In genomic region chr2:1697601-1698000, GRCh38 we compare ENCODE assay signal across 18 cellular contexts. TPM values are rescaled to one million over a fixed set of nuclear protein-coding genes. Genes with fewer than 3 reads are reported as not detected.
A peak's percentile ranks its signal among the peaks of the same experiment; 100 is the strongest.
DNase-seq lines count a peak whose midpoint lies in the region; ATAC-seq and TF ChIP-seq lines count a peak whose summit lies in the region.
"Had no signal": no experiment of that assay in that cellular context is flagged by ENCODE, and none has a peak within 500 bp of the region (broad histone marks: within the 10 kb centered on the region; RNA-seq: fewer than 3 reads in every experiment).

No MANE protein-coding gene starts in this region.

- no TSS peak for BruUV-seq in Panc1 (replicated peaks; lab: Mats Ljungman, UMichigan)

- POLR2A ChIA-PET in Panc1 (lab: Charles Lee) = no interaction called here
- POLR2A ChIA-PET in naive thymus-derived CD4-positive, alpha-beta T cell (lab: Charles Lee) = no interaction called here

- H3K36me3 ChIP-seq in Panc1 (ENCODE audit: control insufficient read depth, insufficient read depth, low read length) = no peaks in the 10 kb centered on the region
- H3K36me3 ChIP-seq in adipocyte (ENCODE audit: control insufficient read depth, insufficient read depth, low read length, severe bottlenecking) = peaks cover 4% of the 10 kb centered on the region
- peaks cover 2% of the 10 kb centered on the region for H3K36me3 ChIP-seq in lower lobe of right lung
- peaks cover 0 to 3% (median 0%) of the 10 kb centered on the region in 4 donors for H3K36me3 ChIP-seq in stomach
- H3K36me3 ChIP-seq in naive thymus-derived CD4-positive, alpha-beta T cell (ENCODE audit: control insufficient read depth in 2 of 3, insufficient read depth in 3 of 3, low read length in 3 of 3) = no peaks in the 10 kb centered on the region

- H3K9me3 Mint-ChIP-seq in naive thymus-derived CD4-positive, alpha-beta T cell = peaks cover 0 to 25% (median 6%) of the 10 kb centered on the region in 11 donors

- TF ChIP-seq CTCF in Panc1 (IDR thresholded peaks at IDR 0.05) (no peak), lower lobe of right lung (IDR thresholded peaks at IDR 0.05) (no peak), stomach (IDR thresholded peaks at IDR 0.05) (no peak)

- no peaks in the 10 kb centered on the region for H3K36me3 Mint-ChIP-seq in naive thymus-derived CD4-positive, alpha-beta T cell
- H3K36me3 Mint-ChIP-seq: CD14-positive monocyte had no signal

- H3K4me1 Mint-ChIP-seq in naive thymus-derived CD4-positive, alpha-beta T cell = no peaks in the 10 kb centered on the region
- H3K4me1 Mint-ChIP-seq: CD14-positive monocyte had no signal

- H3K27ac Mint-ChIP-seq in naive thymus-derived CD4-positive, alpha-beta T cell = no peak overlapping the region
- H3K27ac Mint-ChIP-seq: CD14-positive monocyte had no signal

- CTCF ChIA-PET in Panc1 (lab: Charles Lee) = interaction anchor here (0.6 kb wide), 1 partner anchor 8 kb away, joined by 6 read pairs; no protein-coding TSS in a partner anchor
- CTCF ChIA-PET in naive thymus-derived CD4-positive, alpha-beta T cell (lab: Charles Lee) = no interaction called here

- intact Hi-C loops in Panc1 (cut with micrococcal nuclease; ENCODE audit: unreplicated experiment) = no loop called here
- intact Hi-C loops in lower lobe of right lung (cut with DNase I) = no loop called here
- intact Hi-C loops in stomach (cut with DNase I; ENCODE audit: low total_unique reads) = no loop called here
- intact Hi-C loops in naive thymus-derived CD4-positive, alpha-beta T cell (cut with micrococcal nuclease) = no loop called here

- H3K27me3 ChIP-seq in Panc1 (ENCODE audit: control insufficient read depth, insufficient read depth, low read length) (no peaks in the 10 kb centered on the region), adipocyte (replicated peaks; ENCODE audit: control insufficient read depth, insufficient read depth, low read length) (no peaks in the 10 kb centered on the region), lower lobe of right lung (ENCODE audit: low read depth) (no peaks in the 10 kb centered on the region), stomach (no peaks in the 10 kb centered on the region)
- no peaks in the 10 kb centered on the region for H3K27me3 ChIP-seq in naive thymus-derived CD4-positive, alpha-beta T cell (ENCODE audit: control insufficient read depth in 2 of 2, insufficient read depth in 2 of 2, low read length in 2 of 2)

- no peaks in the 10 kb centered on the region; the same call in 1 of the 2 replicates for H3K4me1 ChIP-seq in Panc1 (ENCODE audit: control insufficient read depth, insufficient read depth, low read length)
- peaks cover 31% of the 10 kb centered on the region for H3K4me1 ChIP-seq in adipocyte (ENCODE audit: control insufficient read depth, insufficient read depth, low read length)
- H3K4me1 ChIP-seq in lower lobe of right lung = peaks cover 25% of the 10 kb centered on the region
- peaks cover 0 to 13% (median 4%) of the 10 kb centered on the region in 4 donors for H3K4me1 ChIP-seq in stomach
- H3K4me1 ChIP-seq in naive thymus-derived CD4-positive, alpha-beta T cell (ENCODE audit: control insufficient read depth in 2 of 2, insufficient read depth in 2 of 2, low read length in 2 of 2) = no peaks in the 10 kb centered on the region

- H3K27me3 Mint-ChIP-seq in naive thymus-derived CD4-positive, alpha-beta T cell = no peaks in the 10 kb centered on the region

- in situ Hi-C loops in Panc1 (cut with HindIII; ENCODE audit: low pct_unique_long_range_greater_than_20kb, low sequenced_read_pairs) = no loop called here

- H3K4me3 ChIP-seq in Panc1 (ENCODE audit: low read depth in 2 of 2, low read length in 2 of 2) (no peak overlapping the region), adipocyte (ENCODE audit: low read length) (peak overlapping the region; percentile 42), lower lobe of right lung (no peak overlapping the region), stomach (no peak overlapping the region)
- H3K4me3 ChIP-seq in naive thymus-derived CD4-positive, alpha-beta T cell (ENCODE audit: low read length) = no peak overlapping the region
- H3K4me3 ChIP-seq: K562 had no signal

- TF ChIP-seq POLR2A in stomach (IDR thresholded peaks at IDR 0.05) = no peak

- no peak overlapping the region for H3K4me3 Mint-ChIP-seq in naive thymus-derived CD4-positive, alpha-beta T cell
- H3K4me3 Mint-ChIP-seq: CD14-positive monocyte had no signal

- H3K9ac ChIP-seq in adipocyte (ENCODE audit: low read length) = no peak overlapping the region

- H3K9me3 ChIP-seq in Panc1 (ENCODE audit: control insufficient read depth, insufficient read depth, low read depth, low read length) (no peaks in the 10 kb centered on the region), adipocyte (ENCODE audit: control insufficient read depth, low read length) (no peaks in the 10 kb centered on the region), lower lobe of right lung (no peaks in the 10 kb centered on the region), stomach (no peaks in the 10 kb centered on the region)
- peaks cover 0 to 11% (median 0%) of the 10 kb centered on the region in 3 experiments for H3K9me3 ChIP-seq in naive thymus-derived CD4-positive, alpha-beta T cell (ENCODE audit: control insufficient read depth in 2 of 3, low read length in 3 of 3)

- TF ChIP-seq EP300 in stomach (IDR thresholded peaks at IDR 0.05) = no peak

- ATAC-seq in Panc1 (no peak), lower lobe of right lung (no peak)
- no peak for ATAC-seq in naive thymus-derived CD4-positive, alpha-beta T cell
- ATAC-seq: HCT116, K562, SK-N-SH treated with all-trans-retinoic acid at 6 μM for 48 hours had no signal

- 80 to 89% (median 84%) methylated on average over 9 of the region's 9 CpGs for WGBS in stomach, 5 donors

- DNase-seq in Panc1 (ENCODE audit: low read depth, low spot score) (no peak), adipocyte (ENCODE audit: low read depth) (no peak), lower lobe of right lung (no peak), stomach (peak; percentile 15), NCI-H2081 (lab: John Stamatoyannopoulos, UW) (no peak), inferior parietal cortex (ENCODE audit: extremely low spot score) (no peak)
- DNase-seq in activated T-cell treated with anti-CD3 and anti-CD28 coated beads, Interleukin-2, amount 50 U/mL, for 48 hours = no peak
- DNase-seq in naive thymus-derived CD4-positive, alpha-beta T cell = no peak
- DNase-seq: AML-193, GOT3, NCI-H1105 treated with DMSO at 0.1 percent for 48 hours, NCI-H1694, NCI-H526, SIG-M5 had no signal

- H3K27ac ChIP-seq in Panc1 (ENCODE audit: low read length) (peak overlapping the region; percentile 76; the same call in 1 of the 2 replicates), lower lobe of right lung (peak overlapping the region; percentile 48), stomach (no peak overlapping the region)
- no peak overlapping the region for H3K27ac ChIP-seq in naive thymus-derived CD4-positive, alpha-beta T cell (ENCODE audit: low read depth, low read length)

RNA-seq across cellular contexts. Expression of gene PXDN, which starts 46.7 kb away (rescaled TPM):
- total RNA-seq in Panc1 (2021; ENCODE audit: unreplicated experiment) = 2.5 TPM
- polyA plus RNA-seq in Panc1 (2012; ENCODE audit: insufficient read length) = 4.5 TPM
- total RNA-seq in lower lobe of right lung = 36.3 TPM
- 10 to 100 TPM; 24.9 to 71.6 (median 42.0) TPM for total RNA-seq in stomach
- polyA plus RNA-seq in stomach = 1 to 10 TPM; 3.3 to 8.0 (median 5.0) TPM
- 1 to 10 TPM in 1 of 5 experiments, under 1 TPM in 1, not detected in 3; 0.47 to 3.1 TPM for total RNA-seq in naive thymus-derived CD4-positive, alpha-beta T cell
- polyA plus RNA-seq in naive thymus-derived CD4-positive, alpha-beta T cell = 1 to 10 TPM in 1 of 2 donors, under 1 TPM in 1; 0.74 to 1.3 TPM
- polyA plus RNA-seq: CD14-positive monocyte, K562 had no signal

Comparison
In these comparisons a context has a peak if more than half of its experiments do, and no peak if none do; other contexts are left out.
1. H3K27ac ChIP-seq: peak in Panc1 (single experiment) and lower lobe of right lung (single experiment); none in stomach (0 of 5) and naive thymus-derived CD4-positive, alpha-beta T cell (single experiment).